8 cellular contexts compared by ENCODE assay signal in the genomic region with DNA sequence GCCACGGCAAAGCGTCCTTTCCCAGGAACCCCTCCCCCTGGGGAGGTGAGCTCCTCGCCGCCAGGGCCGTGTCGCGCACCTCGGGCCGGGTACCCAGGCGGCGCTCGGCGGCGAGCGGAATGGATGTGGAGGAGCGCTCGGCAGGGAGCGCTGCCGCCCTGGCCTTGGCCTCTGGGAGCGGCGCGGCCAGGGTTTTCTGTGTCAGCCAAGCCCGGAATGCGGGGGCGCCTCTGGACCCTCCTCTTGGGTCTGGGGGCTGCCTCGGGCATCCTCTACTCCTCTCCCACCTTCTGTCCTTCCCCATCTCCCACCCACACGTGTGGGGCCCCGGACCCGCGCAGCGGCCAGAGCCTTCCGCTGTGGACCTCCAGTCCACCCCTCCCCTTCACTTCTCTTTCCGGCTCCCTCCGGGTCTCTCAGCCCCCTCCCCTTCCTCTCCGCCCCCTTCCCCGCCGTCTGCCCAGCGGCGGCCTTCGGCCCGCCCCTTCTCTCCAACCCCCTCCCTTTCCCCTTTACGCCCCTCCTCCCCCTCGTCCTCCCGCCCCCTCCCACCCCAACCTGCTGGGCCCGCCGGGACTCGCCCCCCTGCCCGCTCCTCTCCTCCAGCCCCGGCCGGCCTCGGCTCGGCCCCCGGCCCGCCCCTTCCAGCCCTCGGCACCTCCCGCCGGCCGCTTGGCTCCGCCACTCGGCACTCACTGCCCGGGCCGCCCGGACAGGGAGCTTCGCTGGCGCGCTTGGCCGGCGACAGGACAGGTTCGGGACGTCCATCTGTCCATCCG. TPM values are rescaled to one million over a fixed set of nuclear protein-coding genes. Genes with fewer than 3 reads are reported as not detected.
A peak's percentile ranks its signal among the peaks of the same experiment; 100 is the strongest.
DNase-seq lines count a peak whose midpoint lies in the region; ATAC-seq and TF ChIP-seq lines count a peak whose summit lies in the region.

A gene (plus strand): TSS at position 684 of the 779 bp plus-strand sequence. CDS start 129 bp downstream, outside the sequence.

- peaks cover 42% of the 10 kb centered on the region for H3K27me3 ChIP-seq in ectodermal cell (ENCODE audit: control insufficient read depth, insufficient read depth, low read length, poor library complexity, severe bottlenecking)
- no peaks in the 10 kb centered on the region for H3K27me3 ChIP-seq in lower lobe of right lung (ENCODE audit: low read depth)

- no peaks in the 10 kb centered on the region for H3K9me3 ChIP-seq in ectodermal cell (ENCODE audit: control insufficient read depth, low read length)
- no peaks in the 10 kb centered on the region for H3K9me3 ChIP-seq in lower lobe of right lung

- H3K36me3 ChIP-seq in ectodermal cell (ENCODE audit: control insufficient read depth, insufficient read depth, low read length) (no peaks in the 10 kb centered on the region), lower lobe of right lung (no peaks in the 10 kb centered on the region)

- 0% methylated on average over 67 to 68 of the region's 71 CpGs for WGBS in ectodermal cell, 2 experiments

- intact Hi-C loops in lower lobe of right lung (cut with DNase I), result loop anchor here (10.0 kb wide), 1 partner anchor 147 kb away; no protein-coding TSS in a partner anchor

- ATAC-seq in HG02642 (IDR thresholded peaks at IDR 0.05; ENCODE audit: poor library complexity, unreplicated experiment) (peak; percentile 70), lower lobe of right lung (peak; percentile 95), GM18517 (IDR thresholded peaks at IDR 0.05; ENCODE audit: unreplicated experiment) (no peak)

- H3K4me1 ChIP-seq in ectodermal cell (ENCODE audit: control insufficient read depth, insufficient read depth, low read length) (no peaks in the 10 kb centered on the region), lower lobe of right lung (peaks cover 30% of the 10 kb centered on the region)

- DNase-seq in GDM1 (lab: John Stamatoyannopoulos, UW) (peak; percentile 90), NCI-H510A treated with DMSO at 0.1 percent for 48 hours (lab: John Stamatoyannopoulos, UW) (peak; percentile 85), lower lobe of right lung (peak; percentile 89)
- peak; percentile 31 to 32 for DNase-seq in activated CD4-positive, alpha-beta T cell treated with anti-CD3 and anti-CD28 coated beads, Interleukin-2, amount 50 U/mL, for 24 hours (ENCODE audit: low read depth in 1 of 2, low spot score in 1 of 2)
- peak; percentile 28 to 61 (median 41) for DNase-seq in stimulated activated CD4-positive, alpha-beta T cell treated with anti-CD3 and anti-CD28 coated beads, TNF-alpha, amount 100 ng/mL, for 48 hours (ENCODE audit: low read depth in 3 of 3)

- H3K27ac ChIP-seq in ectodermal cell (ENCODE audit: insufficient read depth, low read depth, low read length, poor library complexity, severe bottlenecking), result no peak within 1 kb of the TSS
- H3K27ac ChIP-seq in lower lobe of right lung, result peak within 1 kb of the TSS; percentile 88

- TF ChIP-seq CTCF in lower lobe of right lung (IDR thresholded peaks at IDR 0.05), result peak; percentile 64

- H3K4me3 ChIP-seq in ectodermal cell (ENCODE audit: insufficient read depth, low read depth, low read length) (peak within 1 kb of the TSS; percentile 56), lower lobe of right lung (peak within 1 kb of the TSS; percentile 96)

RNA-seq across cellular contexts. Expression of the gene that starts here (rescaled TPM):
- 5.7 TPM for polyA plus RNA-seq in ectodermal cell (2013, experiment 1 of 4)
- 6.9 TPM for polyA plus RNA-seq in ectodermal cell (2013, experiment 2 of 4)
- 5.6 TPM for polyA plus RNA-seq in ectodermal cell (2013, experiment 3 of 4)
- 6.7 TPM for polyA plus RNA-seq in ectodermal cell (2013, experiment 4 of 4)
- total RNA-seq in lower lobe of right lung, result 20.7 TPM

Comparison
In these comparisons a context has a peak if more than half of its experiments do, and no peak if none do; other contexts are left out.
1. DNase-seq: peak in every context shown above with its lines; median percentile 90 in GDM1; 89 in lower lobe of right lung; 85 in NCI-H510A treated with DMSO at 0.1 percent for 48 hours; 41 in stimulated activated CD4-positive, alpha-beta T cell treated with anti-CD3 and anti-CD28 coated beads, TNF-alpha, amount 100 ng/mL, for 48 hours; 32 in activated CD4-positive, alpha-beta T cell treated with anti-CD3 and anti-CD28 coated beads, Interleukin-2, amount 50 U/mL, for 24 hours.